8 cellular contexts compared by ENCODE assay signal in genomic region chr13:32585625-32586021, GRCh38. TPM values are rescaled to one million over a fixed set of nuclear protein-coding genes. Genes with fewer than 3 reads are reported as not detected.
DNase-seq lines count a peak whose midpoint lies in the region; ATAC-seq and TF ChIP-seq lines count a peak whose summit lies in the region.

No MANE protein-coding gene starts in this region.

- H3K27ac Mint-ChIP-seq in CD14-positive monocyte, result peak overlapping the region in 6 of 7 donors; percentile 63 to 75 (median 72)

- peaks cover 38% of the 10 kb centered on the region for H3K4me1 Mint-ChIP-seq in CD14-positive monocyte

- H3K36me3 ChIP-seq in upper lobe of left lung, result no peaks in the 10 kb centered on the region

- TF ChIP-seq EP300 in upper lobe of left lung (IDR thresholded peaks at IDR 0.05), result no peak

- peaks cover 5 to 13% (median 7%) of the 10 kb centered on the region in 3 donors for H3K27me3 Mint-ChIP-seq in CD14-positive monocyte (ENCODE audit: low read depth in 3 of 3)

- intact Hi-C loops in CD14-positive monocyte (cut with micrococcal nuclease), result loop anchor here (5.0 to 10.0 kb wide), 6 partner anchors 48 to 959 kb away; partner anchors contain the start of gene N4BP2L2 (in 2 of the 2)

- peaks cover 10 to 32% (median 27%) of the 10 kb centered on the region in 4 donors for H3K4me1 ChIP-seq in upper lobe of left lung

- DNase-seq in CD14-positive monocyte (ENCODE audit: low spot score) (no peak), M059J (ENCODE audit: low read depth) (peak; percentile 22), caudate nucleus (lab: John Stamatoyannopoulos, UW) (peak in 6 of 61 donors; percentile 1 to 31 (median 9)), medulla oblongata (ENCODE audit: extremely low spot score) (peak; percentile 15), upper lobe of left lung (no peak), SIG-M5 treated with dmso at 0.1 percent for 504 hours (lab: John Stamatoyannopoulos, UW; ENCODE audit: unreplicated experiment) (no peak)

- ATAC-seq in upper lobe of left lung (ENCODE audit: low FRiP score in 2 of 2) (no peak), HG03439 (IDR thresholded peaks at IDR 0.05; ENCODE audit: unreplicated experiment) (no peak), esophagus mucosa (no peak)

- no peaks in the 10 kb centered on the region for H3K27me3 ChIP-seq in upper lobe of left lung

- no peaks in the 10 kb centered on the region for H3K9me3 Mint-ChIP-seq in CD14-positive monocyte

- no peaks in the 10 kb centered on the region for H3K9me3 ChIP-seq in upper lobe of left lung

- peak overlapping the region; percentile 26 to 91 (median 74) for H3K4me3 ChIP-seq in upper lobe of left lung

- no peak for TF ChIP-seq POLR2A in upper lobe of left lung (IDR thresholded peaks at IDR 0.05)

- 7 to 10% methylated on average over 8 of the region's 8 CpGs for WGBS in upper lobe of left lung, 2 donors

- H3K4me3 Mint-ChIP-seq in CD14-positive monocyte, result peak overlapping the region; percentile 85 to 94

- no peaks in the 10 kb centered on the region for H3K36me3 Mint-ChIP-seq in CD14-positive monocyte

- TF ChIP-seq CTCF in CD14-positive monocyte (IDR thresholded peaks at IDR 0.05), result no peak
- TF ChIP-seq CTCF in upper lobe of left lung (IDR thresholded peaks at IDR 0.05), result no peak

- peak overlapping the region; percentile 68 for H3K27ac ChIP-seq in caudate nucleus (ENCODE audit: low read depth, low read length)
- peak overlapping the region; percentile 61 to 99 (median 86) for H3K27ac ChIP-seq in upper lobe of left lung

RNA-seq across cellular contexts. Expression of gene PDS5B, which starts 0.6 kb away (rescaled TPM):
- 10 to 100 TPM; 21.0 to 33.0 TPM for polyA plus RNA-seq in CD14-positive monocyte
- 9.1 and 22.7 TPM in 2 replicates for total RNA-seq in M059J (2014; rRNA removed; shearing (Covaris generic))
- total RNA-seq in upper lobe of left lung (10 to 100 TPM; 26.0 to 84.3 (median 43.3) TPM), esophagus mucosa (14.3 TPM)

RNA-seq across cellular contexts. Expression of gene N4BP2L2, which starts 47.0 kb away (rescaled TPM):
- 100 to 1,000 TPM in 1 of 2 donors, 10 to 100 TPM in 1; 94.2 to 105 TPM for polyA plus RNA-seq in CD14-positive monocyte
- total RNA-seq in M059J (2014; rRNA removed; shearing (Covaris generic)), result 26.5 and 31.0 TPM in 2 replicates
- total RNA-seq in upper lobe of left lung, result 100 to 1,000 TPM in 5 of 6 donors, 10 to 100 TPM in 1; 93.7 to 583 (median 146) TPM
- total RNA-seq in esophagus mucosa, result 46.1 TPM

Comparison
In these comparisons a context has a peak if more than half of its experiments do, and no peak if none do; other contexts are left out.
1. DNase-seq: peak in M059J (single experiment) and medulla oblongata (single experiment); none in CD14-positive monocyte (single experiment), upper lobe of left lung (0 of 2) and SIG-M5 treated with dmso at 0.1 percent for 504 hours (single experiment).